13 cellular contexts compared by ENCODE assay signal in the genomic region with DNA sequence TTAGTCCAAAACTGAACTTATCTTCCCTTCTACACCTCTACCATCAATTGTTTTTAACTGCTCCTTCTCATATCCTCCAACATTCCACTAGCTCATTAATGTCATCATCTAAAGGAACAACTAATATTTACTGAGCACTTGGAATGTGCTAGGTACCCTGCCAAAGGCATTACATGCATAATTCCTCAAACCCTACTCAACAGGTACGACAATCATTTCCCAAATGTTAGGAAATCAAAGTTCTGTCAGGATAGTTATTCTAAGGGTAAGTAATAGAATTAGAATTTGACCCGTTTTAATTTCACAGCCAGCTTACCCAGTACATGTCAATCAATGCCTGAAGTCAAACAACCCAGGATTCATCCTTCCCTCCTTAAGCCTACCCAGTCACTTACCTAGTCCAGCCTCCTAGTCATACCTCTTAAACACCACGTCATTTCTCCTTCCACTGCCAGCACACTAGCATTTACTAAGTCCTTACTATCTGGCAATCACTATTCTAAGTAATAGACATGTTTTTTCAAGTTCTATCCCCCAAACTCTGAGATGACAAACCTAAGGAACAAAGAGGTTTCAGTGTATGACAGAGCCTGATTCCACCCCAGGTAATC. TPM values are rescaled to one million over a fixed set of nuclear protein-coding genes. Genes with fewer than 3 reads are reported as not detected.
DNase-seq lines count a peak whose midpoint lies in the region; ATAC-seq and TF ChIP-seq lines count a peak whose summit lies in the region.
"Had no signal": no experiment of that assay in that cellular context is flagged by ENCODE, and none has a peak within 500 bp of the region (broad histone marks: within the 10 kb centered on the region; RNA-seq: fewer than 3 reads in every experiment).

No MANE protein-coding gene starts in this region.

- peak overlapping the region; percentile 97 for H3K4me3 Mint-ChIP-seq in progenitor cell of endocrine pancreas (ENCODE audit: low read depth)

- no peaks in the 10 kb centered on the region for H3K27me3 Mint-ChIP-seq in progenitor cell of endocrine pancreas

- intact Hi-C loops in Panc1 (cut with micrococcal nuclease; ENCODE audit: unreplicated experiment), result no loop called here

- peaks cover 5% of the 10 kb centered on the region; the same call in 1 of the 2 replicates for H3K36me3 ChIP-seq in Panc1 (ENCODE audit: control insufficient read depth, insufficient read depth, low read length)

- in situ Hi-C loops in Panc1 (cut with HindIII; ENCODE audit: low pct_unique_long_range_greater_than_20kb, low sequenced_read_pairs), result no loop called here

- TF ChIP-seq CTCF in Panc1 (IDR thresholded peaks at IDR 0.05) (no peak), foreskin keratinocyte (conservative IDR thresholded peaks at IDR 0.05) (no peak), progenitor cell of endocrine pancreas (IDR thresholded peaks at IDR 0.05; ENCODE audit: unreplicated experiment) (no peak)

- H3K27ac Mint-ChIP-seq in progenitor cell of endocrine pancreas, result peak overlapping the region; percentile 98

- CTCF ChIA-PET in Panc1 (lab: Charles Lee), result no interaction called here

- peaks cover 43% of the 10 kb centered on the region for H3K4me1 Mint-ChIP-seq in progenitor cell of endocrine pancreas (ENCODE audit: low read depth)

- peaks cover 14% of the 10 kb centered on the region for H3K9me3 Mint-ChIP-seq in progenitor cell of endocrine pancreas (ENCODE audit: low read depth)

- H3K27me3 ChIP-seq in Panc1 (ENCODE audit: control insufficient read depth, insufficient read depth, low read length), result no peaks in the 10 kb centered on the region
- no peaks in the 10 kb centered on the region for H3K27me3 ChIP-seq in foreskin keratinocyte
- H3K27me3 ChIP-seq: dorsolateral prefrontal cortex, spleen had no signal

- no peak overlapping the region for H3K27ac ChIP-seq in Panc1 (ENCODE audit: low read length)
- peak overlapping the region; percentile 100 for H3K27ac ChIP-seq in foreskin keratinocyte
- H3K27ac ChIP-seq: dorsolateral prefrontal cortex, spleen had no signal

- POLR2A ChIA-PET in Panc1 (lab: Charles Lee), result no interaction called here

- H3K4me1 ChIP-seq in Panc1 (ENCODE audit: control insufficient read depth, insufficient read depth, low read length) (peaks cover 16% of the 10 kb centered on the region), foreskin keratinocyte (peaks cover 18% of the 10 kb centered on the region)

- DNase-seq in DMS53 (lab: John Stamatoyannopoulos, UW), result peak; percentile 13
- no peak for DNase-seq in DMS53 treated with DMSO at 0.1 percent for 48 hours (lab: John Stamatoyannopoulos, UW; ENCODE audit: unreplicated experiment)
- DNase-seq in Panc1 (ENCODE audit: low read depth, low spot score), result no peak
- peak; percentile 75 to 86 for DNase-seq in foreskin keratinocyte
- no peak for DNase-seq in progenitor cell of endocrine pancreas (ENCODE audit: low spot score, unreplicated experiment)
- DNase-seq in SW480 (ENCODE audit: low spot score), result no peak
- DNase-seq: 8988T, amygdala, dorsolateral prefrontal cortex, NCI-H1930, spleen had no signal

- peaks cover 31% of the 10 kb centered on the region for H3K36me3 Mint-ChIP-seq in progenitor cell of endocrine pancreas (ENCODE audit: insufficient read depth)

- no peak overlapping the region for H3K4me3 ChIP-seq in Panc1 (ENCODE audit: low read depth in 2 of 2, low read length in 2 of 2)

- TSS peak; percentile 58 for BruUV-seq in Panc1 (replicated peaks; lab: Mats Ljungman, UMichigan)

- H3K9me3 ChIP-seq in Panc1 (ENCODE audit: control insufficient read depth, insufficient read depth, low read depth, low read length), result no peaks in the 10 kb centered on the region

- ATAC-seq in Panc1 (no peak), foreskin keratinocyte (peak; percentile 44), HG03469 (IDR thresholded peaks at IDR 0.05; ENCODE audit: unreplicated experiment) (no peak), HG03097 (IDR thresholded peaks at IDR 0.05; ENCODE audit: low FRiP score, unreplicated experiment) (no peak)

RNA-seq across cellular contexts. Expression of gene LNX2, which starts 2.4 kb away (rescaled TPM):
- total RNA-seq in Panc1 (2021; ENCODE audit: unreplicated experiment) (11.6 TPM), foreskin keratinocyte (17.6 and 19.4 TPM in 2 replicates), progenitor cell of endocrine pancreas (32.7 and 33.7 TPM in 2 replicates)
- polyA plus RNA-seq in Panc1 (2012; ENCODE audit: insufficient read length), result 4.3 TPM
- 4.3 and 4.8 TPM in 2 replicates for polyA plus RNA-seq in foreskin keratinocyte

RNA-seq across cellular contexts. Expression of gene POLR1D, which starts 3.8 kb away (rescaled TPM):
- total RNA-seq in Panc1 (2021; ENCODE audit: unreplicated experiment) (75.6 TPM), foreskin keratinocyte (153 and 159 TPM in 2 replicates), progenitor cell of endocrine pancreas (153 TPM in 2 replicates)
- 61.7 TPM for polyA plus RNA-seq in Panc1 (2012; ENCODE audit: insufficient read length)
- 226 and 227 TPM in 2 replicates for polyA plus RNA-seq in foreskin keratinocyte

Comparison
In these comparisons a context has a peak if more than half of its experiments do, and no peak if none do; other contexts are left out.
1. DNase-seq: peak in DMS53 (single experiment) and foreskin keratinocyte (2 of 2); none in DMS53 treated with DMSO at 0.1 percent for 48 hours (single experiment), Panc1 (single experiment), progenitor cell of endocrine pancreas (single experiment) and SW480 (single experiment).